ENCODE assay signal across 7 cellular contexts in genomic region chr16:2032285-2033056, GRCh38. TPM values are rescaled to one million over a fixed set of nuclear protein-coding genes. Genes with fewer than 3 reads are reported as not detected.
DNase-seq lines count a peak whose midpoint lies in the region; ATAC-seq and TF ChIP-seq lines count a peak whose summit lies in the region.
"Had no signal": no experiment of that assay in that cellular context is flagged by ENCODE, and none has a peak within 500 bp of the region (broad histone marks: within the 10 kb centered on the region; RNA-seq: fewer than 3 reads in every experiment).

No MANE protein-coding gene starts in this region.

- H3K9me3 ChIP-seq in gastroesophageal sphincter (no peaks in the 10 kb centered on the region), sigmoid colon (no peaks in the 10 kb centered on the region)

- TF ChIP-seq CTCF in gastroesophageal sphincter (IDR thresholded peaks at IDR 0.05) (no peak), sigmoid colon (IDR thresholded peaks at IDR 0.05) (no peak)

- WGBS in gastroesophageal sphincter (ENCODE audit: low coverage in 1 of 2), 2 donors, result 60 to 80% methylated on average over 1 of the region's 15 CpGs
- 65 to 81% methylated on average over 15 of the region's 15 CpGs for WGBS in sigmoid colon, 2 donors

- H3K4me1 ChIP-seq in gastroesophageal sphincter, result peaks cover 0 to 83% (median 56%) of the 10 kb centered on the region in 3 donors
- peaks cover 0 to 67% (median 58%) of the 10 kb centered on the region in 4 donors for H3K4me1 ChIP-seq in sigmoid colon

- H3K27ac ChIP-seq in gastroesophageal sphincter (peak overlapping the region; percentile 45 to 92 (median 91)), sigmoid colon (peak overlapping the region; percentile 86 to 94 (median 92))

- intact Hi-C loops in sigmoid colon (cut with DNase I), result no loop called here

- DNase-seq in M059J (ENCODE audit: low read depth) (peak; percentile 73), sigmoid colon (no peak), cerebellar cortex (ENCODE audit: low spot score) (no peak)
- no peak for DNase-seq in activated CD4-positive, alpha-beta T cell treated with anti-CD3 and anti-CD28 coated beads for 1 hour

- H3K36me3 ChIP-seq in gastroesophageal sphincter (peaks cover 0 to 18% of the 10 kb centered on the region in 2 donors), sigmoid colon (peaks cover 0 to 8% (median under 1%) of the 10 kb centered on the region in 4 donors)

- TF ChIP-seq EP300 in gastroesophageal sphincter (IDR thresholded peaks at IDR 0.05) (no peak), sigmoid colon (IDR thresholded peaks at IDR 0.05) (no peak)

- H3K4me3 ChIP-seq in gastroesophageal sphincter (peak overlapping the region in 1 of 2 donors; percentile 49), sigmoid colon (peak overlapping the region in 3 of 4 donors; percentile 24 to 36 (median 35))

- ATAC-seq in gastroesophageal sphincter (peak; percentile 17), GM21825 (IDR thresholded peaks at IDR 0.05; ENCODE audit: unreplicated experiment) (no peak)

- TF ChIP-seq POLR2A in gastroesophageal sphincter (IDR thresholded peaks at IDR 0.05) (no peak), sigmoid colon (IDR thresholded peaks at IDR 0.05) (no peak)

- no peaks in the 10 kb centered on the region for H3K27me3 ChIP-seq in gastroesophageal sphincter
- no peaks in the 10 kb centered on the region for H3K27me3 ChIP-seq in sigmoid colon

RNA-seq across cellular contexts. Expression of gene NHERF2, which starts 5.8 kb away (rescaled TPM):
- total RNA-seq in M059J (2014; rRNA removed; shearing (Covaris generic)), result 143 and 175 TPM in 2 replicates
- total RNA-seq in gastroesophageal sphincter (100 to 1,000 TPM in 1 of 4 donors, 10 to 100 TPM in 3; 43.8 to 106 (median 63.8) TPM), sigmoid colon (10 to 100 TPM; 23.5 to 57.9 (median 29.5) TPM)
- 100 to 1,000 TPM in 1 of 3 donors, 10 to 100 TPM in 2; 46.7 to 105 (median 65.4) TPM for polyA plus RNA-seq in sigmoid colon

RNA-seq across cellular contexts. Expression of gene NPW, which starts 12.9 kb away (rescaled TPM):
- total RNA-seq in M059J (2014; rRNA removed; shearing (Covaris generic)), result 0.12 TPM in 1 of 2 replicates, not detected in the other
- not detected for total RNA-seq in gastroesophageal sphincter
- not detected for total RNA-seq in sigmoid colon
- under 1 TPM in 1 of 3 donors, not detected in 2; 0.71 TPM for polyA plus RNA-seq in sigmoid colon
- total RNA-seq: bronchial epithelial cell had no signal

RNA-seq across cellular contexts. Expression of gene NTHL1, which starts 15.2 kb away (rescaled TPM):
- total RNA-seq in M059J (2014; rRNA removed; shearing (Covaris generic)), result 22.7 and 35.6 TPM in 2 replicates
- total RNA-seq in gastroesophageal sphincter (10 to 100 TPM; 18.4 to 25.4 (median 21.6) TPM), sigmoid colon (10 to 100 TPM; 18.4 to 33.8 (median 25.6) TPM)
- 10 to 100 TPM; 20.4 to 44.5 (median 35.6) TPM for polyA plus RNA-seq in sigmoid colon

RNA-seq across cellular contexts. Expression of gene TSC2, which starts 15.3 kb away (rescaled TPM):
- total RNA-seq in M059J (2014; rRNA removed; shearing (Covaris generic)), result 29.7 and 31.2 TPM in 2 replicates
- total RNA-seq in gastroesophageal sphincter, result 10 to 100 TPM; 36.3 to 78.8 (median 54.6) TPM
- 10 to 100 TPM; 25.0 to 80.9 (median 36.9) TPM for total RNA-seq in sigmoid colon
- 10 to 100 TPM; 16.9 to 58.4 (median 31.2) TPM for polyA plus RNA-seq in sigmoid colon

RNA-seq across cellular contexts. Expression of gene ZNF598, which starts 22.9 kb away (rescaled TPM):
- 21.3 and 23.9 TPM in 2 replicates for total RNA-seq in M059J (2014; rRNA removed; shearing (Covaris generic))
- 10 to 100 TPM; 28.5 to 43.0 (median 34.6) TPM for total RNA-seq in gastroesophageal sphincter
- total RNA-seq in sigmoid colon, result 10 to 100 TPM; 12.8 to 27.2 (median 17.7) TPM
- 10 to 100 TPM; 20.3 to 57.0 (median 21.0) TPM for polyA plus RNA-seq in sigmoid colon
